8 cellular contexts compared by ENCODE assay signal in the genomic region with DNA sequence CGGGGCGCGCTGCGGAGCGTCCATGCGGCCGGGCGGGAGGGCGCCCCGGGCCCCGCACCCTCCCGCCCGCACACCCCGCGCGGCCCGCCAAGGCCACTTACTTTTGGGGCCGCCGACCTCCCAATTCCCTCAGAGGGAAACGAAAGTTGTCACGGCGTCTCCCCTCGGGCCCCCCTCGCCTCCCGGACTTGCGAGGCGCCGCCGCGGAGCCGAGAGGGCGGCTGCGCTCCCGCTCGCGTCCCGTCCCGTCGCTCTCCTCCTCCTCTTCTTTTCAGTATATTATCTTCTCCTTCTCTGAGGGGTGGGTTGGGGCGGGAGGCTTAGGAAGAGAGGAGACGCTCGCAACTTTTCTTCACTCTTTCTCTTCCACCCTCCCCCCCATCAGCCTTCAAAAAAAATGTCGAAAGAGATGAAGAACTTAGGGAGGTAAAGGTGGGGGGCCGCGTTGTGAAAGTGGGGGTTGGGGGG. TPM values are rescaled to one million over a fixed set of nuclear protein-coding genes. Genes with fewer than 3 reads are reported as not detected.
DNase-seq lines count a peak whose midpoint lies in the region; ATAC-seq and TF ChIP-seq lines count a peak whose summit lies in the region.

No MANE protein-coding gene starts in this region.

- WGBS in upper lobe of left lung, 2 donors = 0% methylated on average over 23 to 32 of the region's 45 CpGs

- no peaks in the 10 kb centered on the region for H3K27me3 ChIP-seq in muscle layer of colon (ENCODE audit: control insufficient read depth in 1 of 2, insufficient read depth in 2 of 2, low read length in 2 of 2)
- H3K27me3 ChIP-seq in upper lobe of left lung = no peaks in the 10 kb centered on the region

- no peaks in the 10 kb centered on the region for H3K9me3 ChIP-seq in KOPT-K1 (ENCODE audit: insufficient read depth, low read length, poor library complexity, severe bottlenecking)
- no peaks in the 10 kb centered on the region for H3K9me3 ChIP-seq in muscle layer of colon (ENCODE audit: low read length)
- H3K9me3 ChIP-seq in upper lobe of left lung = no peaks in the 10 kb centered on the region

- no peak for TF ChIP-seq CTCF in epithelial cell of esophagus (IDR thresholded peaks at IDR 0.05; ENCODE audit: insufficient read depth, low read depth, low read length, missing control alignments)
- TF ChIP-seq CTCF in upper lobe of left lung (IDR thresholded peaks at IDR 0.05) = no peak

- no peaks in the 10 kb centered on the region for H3K36me3 ChIP-seq in KOPT-K1 (ENCODE audit: insufficient read depth, low read length)
- H3K36me3 ChIP-seq in muscle layer of colon (ENCODE audit: insufficient read depth, low read length) = no peaks in the 10 kb centered on the region
- H3K36me3 ChIP-seq in upper lobe of left lung = no peaks in the 10 kb centered on the region

- no peak for TF ChIP-seq EP300 in upper lobe of left lung (IDR thresholded peaks at IDR 0.05)

- DNase-seq in ELR (ENCODE audit: low read depth) (peak; percentile 48), epithelial cell of esophagus (ENCODE audit: low read depth) (peak; percentile 41), upper lobe of left lung (no peak), NCI-H2171 (lab: John Stamatoyannopoulos, UW) (no peak)
- DNase-seq in activated CD8-positive, alpha-beta memory T cell treated with anti-CD3 and anti-CD28 coated beads for 24 hours = peak; percentile 77

- peak overlapping the region; percentile 50 for H3K27ac ChIP-seq in KOPT-K1 (ENCODE audit: low read depth, low read length, poor library complexity, severe bottlenecking)
- H3K27ac ChIP-seq in muscle layer of colon (ENCODE audit: low read depth, low read length) = peak overlapping the region; percentile 79
- peak overlapping the region; percentile 100 for H3K27ac ChIP-seq in upper lobe of left lung

- ATAC-seq in upper lobe of left lung (ENCODE audit: low FRiP score in 2 of 2) (peak in 1 of 2 donors; percentile 9), HG02970 (IDR thresholded peaks at IDR 0.05; ENCODE audit: low FRiP score, unreplicated experiment) (no peak)

- H3K9ac ChIP-seq in muscle layer of colon (ENCODE audit: low read length) = peak overlapping the region; percentile 94

- no peak for TF ChIP-seq POLR2A in upper lobe of left lung (IDR thresholded peaks at IDR 0.05)

- peak overlapping the region; percentile 68 for H3K4me3 ChIP-seq in epithelial cell of esophagus (ENCODE audit: low read length)
- H3K4me3 ChIP-seq in muscle layer of colon (ENCODE audit: low read depth in 1 of 2, low read length in 2 of 2) = peak overlapping the region; percentile 30 to 85
- peak overlapping the region; percentile 75 to 79 (median 77) for H3K4me3 ChIP-seq in upper lobe of left lung

- H3K4me1 ChIP-seq in muscle layer of colon (ENCODE audit: insufficient read depth, low read length) = peaks cover 25% of the 10 kb centered on the region
- H3K4me1 ChIP-seq in upper lobe of left lung = peaks cover 15 to 33% (median 21%) of the 10 kb centered on the region in 4 donors

RNA-seq across cellular contexts. Expression of a gene that starts 0.6 kb away (rescaled TPM):
- 10 to 100 TPM; 23.7 to 51.6 (median 41.7) TPM for total RNA-seq in upper lobe of left lung

RNA-seq across cellular contexts. Expression of a gene that starts 49.6 kb away (rescaled TPM):
- total RNA-seq in upper lobe of left lung = 10 to 100 TPM; 40.1 to 74.2 (median 48.2) TPM

Comparison
In these comparisons a context has a peak if more than half of its experiments do, and no peak if none do; other contexts are left out.
1. DNase-seq: peak in ELR (single experiment), activated CD8-positive, alpha-beta memory T cell treated with anti-CD3 and anti-CD28 coated beads for 24 hours (single experiment) and epithelial cell of esophagus (single experiment); none in upper lobe of left lung (0 of 2) and NCI-H2171 (single experiment).
2. H3K27ac ChIP-seq: peak in every context shown above with its lines; median percentile 100 in upper lobe of left lung; 79 in muscle layer of colon; 50 in KOPT-K1.
3. Peak in every context shown above with its lines, with median percentiles within 50 percentile points of each other: H3K4me3 ChIP-seq.